In genomic region chr10:34124522-34125035, GRCh38 we compare ENCODE assay signal across 10 cellular contexts.
DNase-seq lines count a peak whose midpoint lies in the region; ATAC-seq and TF ChIP-seq lines count a peak whose summit lies in the region.
"Had no signal": no experiment of that assay in that cellular context is flagged by ENCODE, and none has a peak within 500 bp of the region (broad histone marks: within the 10 kb centered on the region; RNA-seq: fewer than 3 reads in every experiment).

No MANE protein-coding gene starts in this region.

- H3K27ac ChIP-seq in upper lobe of left lung: no peak overlapping the region

- TF ChIP-seq EP300 in upper lobe of left lung (IDR thresholded peaks at IDR 0.05): no peak

- peaks cover 25% of the 10 kb centered on the region for H3K4me1 Mint-ChIP-seq in activated naive CD8-positive, alpha-beta T cell treated with anti-CD3 and anti-CD28 coated beads, Interleukin-2, amount 50 U/mL, for 24 hours
- peaks cover 22% of the 10 kb centered on the region for H3K4me1 Mint-ChIP-seq in activated naive CD8-positive, alpha-beta T cell treated with anti-CD3 and anti-CD28 coated beads for 36 hours

- WGBS in upper lobe of left lung, 2 donors: 66 to 77% methylated on average over 6 of the region's 6 CpGs

- TF ChIP-seq POLR2A in upper lobe of left lung (IDR thresholded peaks at IDR 0.05): no peak

- H3K9me3 ChIP-seq in upper lobe of left lung: no peaks in the 10 kb centered on the region

- no peaks in the 10 kb centered on the region for H3K36me3 Mint-ChIP-seq in activated naive CD8-positive, alpha-beta T cell treated with anti-CD3 and anti-CD28 coated beads, Interleukin-2, amount 50 U/mL, for 24 hours (ENCODE audit: low read depth)
- no peaks in the 10 kb centered on the region for H3K36me3 Mint-ChIP-seq in activated naive CD8-positive, alpha-beta T cell treated with anti-CD3 and anti-CD28 coated beads for 36 hours
- H3K36me3 Mint-ChIP-seq: CD4-positive, CD25-positive, alpha-beta regulatory T cell had no signal

- H3K27ac Mint-ChIP-seq in activated naive CD8-positive, alpha-beta T cell treated with anti-CD3 and anti-CD28 coated beads, Interleukin-2, amount 50 U/mL, for 24 hours: peak overlapping the region; percentile 39
- H3K27ac Mint-ChIP-seq in activated naive CD8-positive, alpha-beta T cell treated with anti-CD3 and anti-CD28 coated beads for 36 hours: no peak overlapping the region

- no peak for ATAC-seq in activated naive CD8-positive, alpha-beta T cell treated with anti-CD3 and anti-CD28 coated beads, Interleukin-2, amount 50 U/mL, for 24 hours
- ATAC-seq in upper lobe of left lung (ENCODE audit: low FRiP score in 2 of 2): peak; percentile 40 to 73
- no peak for ATAC-seq in GM18520 (IDR thresholded peaks at IDR 0.05; ENCODE audit: unreplicated experiment)

- no peaks in the 10 kb centered on the region for H3K36me3 ChIP-seq in upper lobe of left lung

- in situ Hi-C loops in GM13976 (cut with MboI; ENCODE audit: low sequenced_read_pairs, unreplicated experiment): no loop called here

- no peak overlapping the region for H3K4me3 Mint-ChIP-seq in activated naive CD8-positive, alpha-beta T cell treated with anti-CD3 and anti-CD28 coated beads, Interleukin-2, amount 50 U/mL, for 24 hours
- no peak overlapping the region for H3K4me3 Mint-ChIP-seq in activated naive CD8-positive, alpha-beta T cell treated with anti-CD3 and anti-CD28 coated beads for 36 hours
- H3K4me3 Mint-ChIP-seq: CD4-positive, CD25-positive, alpha-beta regulatory T cell had no signal

- H3K9me3 Mint-ChIP-seq in activated naive CD8-positive, alpha-beta T cell treated with anti-CD3 and anti-CD28 coated beads, Interleukin-2, amount 50 U/mL, for 24 hours: no peaks in the 10 kb centered on the region
- H3K9me3 Mint-ChIP-seq in activated naive CD8-positive, alpha-beta T cell treated with anti-CD3 and anti-CD28 coated beads for 36 hours: no peaks in the 10 kb centered on the region
- H3K9me3 Mint-ChIP-seq: CD4-positive, CD25-positive, alpha-beta regulatory T cell had no signal

- no peaks in the 10 kb centered on the region for H3K27me3 ChIP-seq in upper lobe of left lung

- TF ChIP-seq CTCF in upper lobe of left lung (IDR thresholded peaks at IDR 0.05) (no peak), GM13976 (IDR thresholded peaks at IDR 0.05; ENCODE audit: borderline replicate concordance, control extremely low read depth, extremely low read depth, insufficient read depth, missing control alignments) (no peak)

- H3K4me1 ChIP-seq in upper lobe of left lung: peaks cover 3 to 14% (median 9%) of the 10 kb centered on the region in 4 donors

- H3K27me3 Mint-ChIP-seq in activated naive CD8-positive, alpha-beta T cell treated with anti-CD3 and anti-CD28 coated beads, Interleukin-2, amount 50 U/mL, for 24 hours: no peaks in the 10 kb centered on the region
- H3K27me3 Mint-ChIP-seq in activated naive CD8-positive, alpha-beta T cell treated with anti-CD3 and anti-CD28 coated beads for 36 hours: no peaks in the 10 kb centered on the region
- H3K27me3 Mint-ChIP-seq: CD4-positive, CD25-positive, alpha-beta regulatory T cell had no signal

- DNase-seq in activated naive CD8-positive, alpha-beta T cell treated with anti-CD3 and anti-CD28 coated beads, Interleukin-2, amount 50 U/mL, for 24 hours: no peak
- no peak for DNase-seq in activated naive CD8-positive, alpha-beta T cell treated with anti-CD3 and anti-CD28 coated beads for 36 hours
- DNase-seq in SW 1271 (lab: John Stamatoyannopoulos, UW) (peak; percentile 12 to 42), glomerular visceral epithelial cell (ENCODE audit: extremely low spot score) (peak; percentile 87), upper lobe of left lung (peak in 1 of 2 donors; percentile 61), SHP77 treated with DMSO at 0.1 percent for 48 hours (lab: John Stamatoyannopoulos, UW) (no peak), GM13976 (ENCODE audit: low spot score) (no peak)
- DNase-seq: CD4-positive, CD25-positive, alpha-beta regulatory T cell; stimulated activated CD8-positive, alpha-beta memory T cell treated with anti-CD3 and anti-CD28 coated beads, Interleukin-4, amount 100 ng/mL, for 48 hours had no signal

- H3K4me3 ChIP-seq in upper lobe of left lung: no peak overlapping the region

Comparison
In these comparisons a context has a peak if more than half of its experiments do, and no peak if none do; other contexts are left out.
1. ATAC-seq: peak in upper lobe of left lung (2 of 2); none in activated naive CD8-positive, alpha-beta T cell treated with anti-CD3 and anti-CD28 coated beads, Interleukin-2, amount 50 U/mL, for 24 hours (single experiment) and GM18520 (single experiment).
2. DNase-seq: peak in SW 1271 (2 of 2) and glomerular visceral epithelial cell (single experiment); none in activated naive CD8-positive, alpha-beta T cell treated with anti-CD3 and anti-CD28 coated beads, Interleukin-2, amount 50 U/mL, for 24 hours (single experiment), activated naive CD8-positive, alpha-beta T cell treated with anti-CD3 and anti-CD28 coated beads for 36 hours (single experiment), SHP77 treated with DMSO at 0.1 percent for 48 hours (single experiment) and GM13976 (single experiment).